In genomic region chr6:35363293-35363750, GRCh38 we compare ENCODE assay signal across 11 cellular contexts. TPM values are rescaled to one million over a fixed set of nuclear protein-coding genes. Genes with fewer than 3 reads are reported as not detected.
A peak's percentile ranks its signal among the peaks of the same experiment; 100 is the strongest.
DNase-seq lines count a peak whose midpoint lies in the region; ATAC-seq, FAIRE-seq and TF ChIP-seq lines count a peak whose summit lies in the region.
"Had no signal": no experiment of that assay in that cellular context is flagged by ENCODE, and none has a peak within 500 bp of the region (broad histone marks: within the 10 kb centered on the region; RNA-seq: fewer than 3 reads in every experiment).

No MANE protein-coding gene starts in this region.

- DNase-seq in HepG2 (ENCODE audit: low spot score) = no peak
- DNase-seq in right lobe of liver = no peak
- no peak for DNase-seq in activated CD8-positive, alpha-beta T cell treated with anti-CD3 and anti-CD28 coated beads for 36 hours
- no peak for DNase-seq in natural killer cell treated with Interleukin-12 subunit alpha and Interleukin-12 subunit beta and Interleukin-15 and Interleukin-18, amount 100 ng/mL, for 72 hours (ENCODE audit: low spot score)
- no peak for DNase-seq in OCI-M2 (lab: John Stamatoyannopoulos, UW; ENCODE audit: unreplicated experiment)
- DNase-seq in AG08396 (ENCODE audit: low spot score) = no peak
- no peak for DNase-seq in T-helper 2 cell treated with Interferon-gamma antibody and Interleukin-4, amounts not matched to agents 5 μg/mL and 100 μg/mL, for 36 hours (ENCODE audit: low spot score)
- DNase-seq: activated CD4-positive, alpha-beta T cell treated with anti-CD3 and anti-CD28 coated beads for 1 hour; NCI-H2171 had no signal

- TF ChIP-seq RAD21 in HepG2 (CRISPR knock-in tag; IDR thresholded peaks at IDR 0.05) = no peak

- peak overlapping the region; percentile 21 for H3K27ac Mint-ChIP-seq in activated CD8-positive, alpha-beta T cell treated with anti-CD3 and anti-CD28 coated beads for 36 hours
- peak overlapping the region in 1 of 2 donors; percentile 29 for H3K27ac Mint-ChIP-seq in natural killer cell treated with Interleukin-12 subunit alpha and Interleukin-12 subunit beta and Interleukin-15 and Interleukin-18, amount 100 ng/mL, for 72 hours
- H3K27ac Mint-ChIP-seq in T-helper 2 cell treated with Interferon-gamma antibody and Interleukin-4, amounts not matched to agents 5 μg/mL and 100 μg/mL, for 36 hours = no peak overlapping the region

- POLR2A ChIA-PET in HepG2 (lab: Yijun Ruan, JAX) = no interaction called here
- POLR2A ChIA-PET in activated CD8-positive, alpha-beta T cell treated with anti-CD3 and anti-CD28 coated beads for 36 hours (lab: Charles Lee) = interaction anchor here (0.9 to 1.0 kb wide), 2 partner anchors 10 to 108 kb away, joined by 4 to 6 read pairs; no protein-coding TSS in a partner anchor

- TF ChIP-seq POLR2A in HepG2 (IDR thresholded peaks at IDR 0.05; ENCODE audit: insufficient read depth in 1 of 2, low read depth in 2 of 2, low read length in 2 of 2) (no peak), right lobe of liver (IDR thresholded peaks at IDR 0.05) (no peak)

- H3K9ac ChIP-seq in HepG2 (ENCODE audit: insufficient read depth, low read depth, low read length) (no peak overlapping the region), iPS-15b (ENCODE audit: low read depth, low read length) (peak overlapping the region; percentile 1)

- peaks cover 56% of the 10 kb centered on the region for H3K4me1 Mint-ChIP-seq in activated CD8-positive, alpha-beta T cell treated with anti-CD3 and anti-CD28 coated beads for 36 hours (ENCODE audit: low read depth)
- peaks cover 15 to 16% of the 10 kb centered on the region in 2 donors for H3K4me1 Mint-ChIP-seq in natural killer cell treated with Interleukin-12 subunit alpha and Interleukin-12 subunit beta and Interleukin-15 and Interleukin-18, amount 100 ng/mL, for 72 hours (ENCODE audit: low read depth in 2 of 2)
- peaks cover 27% of the 10 kb centered on the region for H3K4me1 Mint-ChIP-seq in T-helper 2 cell treated with Interferon-gamma antibody and Interleukin-4, amounts not matched to agents 5 μg/mL and 100 μg/mL, for 36 hours (ENCODE audit: low read depth)

- peaks cover 21% of the 10 kb centered on the region for H3K36me3 Mint-ChIP-seq in activated CD8-positive, alpha-beta T cell treated with anti-CD3 and anti-CD28 coated beads for 36 hours (ENCODE audit: low read depth)
- H3K36me3 Mint-ChIP-seq in natural killer cell treated with Interleukin-12 subunit alpha and Interleukin-12 subunit beta and Interleukin-15 and Interleukin-18, amount 100 ng/mL, for 72 hours = peaks cover 4% of the 10 kb centered on the region
- peaks cover 18% of the 10 kb centered on the region for H3K36me3 Mint-ChIP-seq in T-helper 2 cell treated with Interferon-gamma antibody and Interleukin-4, amounts not matched to agents 5 μg/mL and 100 μg/mL, for 36 hours (ENCODE audit: low read depth)

- in situ Hi-C loops in HepG2 (cut with HindIII; ENCODE audit: extremely low pct_ligation_motif_present, low pct_unique_long_range_greater_than_20kb) = no loop called here

- H3K27me3 ChIP-seq in HepG2 (ENCODE audit: control insufficient read depth in 1 of 2, insufficient read depth in 2 of 2, low read length in 2 of 2) (no peaks in the 10 kb centered on the region), right lobe of liver (no peaks in the 10 kb centered on the region), iPS-15b (ENCODE audit: control insufficient read depth, insufficient read depth, low read length) (no peaks in the 10 kb centered on the region)

- no peaks in the 10 kb centered on the region for H3K27me3 Mint-ChIP-seq in activated CD8-positive, alpha-beta T cell treated with anti-CD3 and anti-CD28 coated beads for 36 hours
- no peaks in the 10 kb centered on the region for H3K27me3 Mint-ChIP-seq in natural killer cell treated with Interleukin-12 subunit alpha and Interleukin-12 subunit beta and Interleukin-15 and Interleukin-18, amount 100 ng/mL, for 72 hours
- no peaks in the 10 kb centered on the region for H3K27me3 Mint-ChIP-seq in T-helper 2 cell treated with Interferon-gamma antibody and Interleukin-4, amounts not matched to agents 5 μg/mL and 100 μg/mL, for 36 hours (ENCODE audit: low read depth)

- WGBS in HepG2 (ENCODE audit: low lambda C conversion rate) = 97% methylated on average over 10 of the region's 10 CpGs
- WGBS in right lobe of liver (ENCODE audit: insufficient coverage, low coverage, low lambda C conversion rate, missing lambda C conversion rate) = 89% methylated on average over 8 of the region's 10 CpGs

- H3K36me3 ChIP-seq in HepG2 (replicated peaks in 1 of 2; ENCODE audit: control insufficient read depth in 1 of 2, insufficient read depth in 2 of 2, low read length in 2 of 2) = no peaks in the 10 kb centered on the region; a peak in 2 of 5 replicates
- no peaks in the 10 kb centered on the region for H3K36me3 ChIP-seq in right lobe of liver
- no peaks in the 10 kb centered on the region for H3K36me3 ChIP-seq in iPS-15b (ENCODE audit: control insufficient read depth, insufficient read depth, low read length)

- no peak overlapping the region for H3K4me2 ChIP-seq in HepG2 (ENCODE audit: low read depth, low read length)

- intact Hi-C loops in HepG2 (cut with micrococcal nuclease; ENCODE audit: unreplicated experiment) (no loop called here), right lobe of liver (cut with DNase I) (no loop called here)
- intact Hi-C loops in activated CD8-positive, alpha-beta T cell treated with anti-CD3 and anti-CD28 coated beads for 36 hours (cut with micrococcal nuclease) = no loop called here

- CTCF ChIA-PET in HepG2 (lab: Yijun Ruan, JAX; ENCODE audit: low intra/inter-chr PET ratio, low total read pairs) = no interaction called here
- CTCF ChIA-PET in activated CD8-positive, alpha-beta T cell treated with anti-CD3 and anti-CD28 coated beads for 36 hours (lab: Charles Lee) = interaction anchor here (0.8 to 1.5 kb wide), 3 partner anchors 13 to 189 kb away, joined by 3 to 5 read pairs (median 3); no protein-coding TSS in a partner anchor

- H3K27ac ChIP-seq in HepG2 (ENCODE audit: extremely low read length, insufficient read depth, low read length) (no peak overlapping the region), right lobe of liver (no peak overlapping the region)
- H3K27ac ChIP-seq: coronary artery had no signal

- H2AFZ ChIP-seq in HepG2 (ENCODE audit: low read length) = no peak overlapping the region

- H3K79me2 ChIP-seq in HepG2 (ENCODE audit: insufficient read depth, low read length) = peaks cover 12% of the 10 kb centered on the region

- H3K9me3 Mint-ChIP-seq in activated CD8-positive, alpha-beta T cell treated with anti-CD3 and anti-CD28 coated beads for 36 hours = no peaks in the 10 kb centered on the region
- H3K9me3 Mint-ChIP-seq in natural killer cell treated with Interleukin-12 subunit alpha and Interleukin-12 subunit beta and Interleukin-15 and Interleukin-18, amount 100 ng/mL, for 72 hours = no peaks in the 10 kb centered on the region
- no peaks in the 10 kb centered on the region for H3K9me3 Mint-ChIP-seq in T-helper 2 cell treated with Interferon-gamma antibody and Interleukin-4, amounts not matched to agents 5 μg/mL and 100 μg/mL, for 36 hours

- ATAC-seq in HepG2 = no peak
- no peak for ATAC-seq in right lobe of liver
- ATAC-seq in activated CD8-positive, alpha-beta T cell treated with anti-CD3 and anti-CD28 coated beads for 36 hours = no peak
- ATAC-seq in natural killer cell treated with Interleukin-12 subunit alpha and Interleukin-12 subunit beta and Interleukin-15 and Interleukin-18, amount 100 ng/mL, for 72 hours = no peak

- BruUV-seq in HepG2 (replicated peaks; lab: Mats Ljungman, UMichigan) = no TSS peak

- H4K20me1 ChIP-seq in HepG2 (ENCODE audit: insufficient read depth, low read length) = no peaks in the 10 kb centered on the region

- peaks cover 47% of the 10 kb centered on the region for H3K4me1 ChIP-seq in HepG2 (ENCODE audit: insufficient read depth, low read length)
- H3K4me1 ChIP-seq in right lobe of liver = peaks cover 0 to 28% (median 10%) of the 10 kb centered on the region in 4 donors
- H3K4me1 ChIP-seq in iPS-15b (ENCODE audit: control insufficient read depth, insufficient read depth, low read length) = peaks cover 9% of the 10 kb centered on the region

- TF ChIP-seq CTCF in HepG2 (CRISPR knock-in tag; IDR thresholded peaks at IDR 0.05) (no peak), right lobe of liver (IDR thresholded peaks at IDR 0.05) (no peak)
- no peak for TF ChIP-seq CTCF in activated CD8-positive, alpha-beta T cell treated with anti-CD3 and anti-CD28 coated beads for 36 hours (IDR thresholded peaks at IDR 0.05)

- H3K9me3 ChIP-seq in HepG2 (ENCODE audit: low read length) = no peaks in the 10 kb centered on the region
- no peaks in the 10 kb centered on the region for H3K9me3 ChIP-seq in right lobe of liver
- no peaks in the 10 kb centered on the region for H3K9me3 ChIP-seq in iPS-15b (ENCODE audit: control insufficient read depth, insufficient read depth, low read length)

- H3K4me3 ChIP-seq in HepG2 (replicated peaks in 1 of 3; ENCODE audit: insufficient read depth in 1 of 3, low read depth in 2 of 3, low read length in 3 of 3) (no peak overlapping the region), right lobe of liver (no peak overlapping the region), iPS-15b (ENCODE audit: low read depth, low read length) (no peak overlapping the region)
- H3K4me3 ChIP-seq: coronary artery had no signal

- no peak for TF ChIP-seq EP300 in HepG2 (IDR thresholded peaks at IDR 0.05; ENCODE audit: low read depth in 2 of 2, low read length in 2 of 2)
- TF ChIP-seq EP300 in HepG2 (CRISPR knock-in tag; IDR thresholded peaks at IDR 0.05; ENCODE audit: borderline replicate concordance) = no peak

- no peak for FAIRE-seq in HepG2 (lab: Jason Lieb, UNC)

- H3K4me3 Mint-ChIP-seq in activated CD8-positive, alpha-beta T cell treated with anti-CD3 and anti-CD28 coated beads for 36 hours = no peak overlapping the region
- H3K4me3 Mint-ChIP-seq in natural killer cell treated with Interleukin-12 subunit alpha and Interleukin-12 subunit beta and Interleukin-15 and Interleukin-18, amount 100 ng/mL, for 72 hours = no peak overlapping the region
- no peak overlapping the region for H3K4me3 Mint-ChIP-seq in T-helper 2 cell treated with Interferon-gamma antibody and Interleukin-4, amounts not matched to agents 5 μg/mL and 100 μg/mL, for 36 hours

RNA-seq across cellular contexts. Expression of gene PPARD, which starts 21.0 kb away (rescaled TPM):
- total RNA-seq in HepG2 (2016; rRNA removed; fragmentation: Illumina TruSeq; extraction: Trizol) (5.8 and 6.1 TPM in 2 replicates), right lobe of liver (10 to 100 TPM in 1 of 6 experiments, 1 to 10 TPM in 5; 5.2 to 18.8 (median 5.9) TPM)
- total RNA-seq in HepG2 (2016; cell fraction: cytosol; rRNA removed; fragmentation: Illumina TruSeq; extraction: Trizol; ENCODE audit: low read depth) = 2.7 and 2.8 TPM in 2 replicates
- total RNA-seq in HepG2 (2016; cell fraction: insoluble cytoplasmic fraction; rRNA removed; fragmentation: Illumina TruSeq; extraction: Trizol) = 4.8 and 5.7 TPM in 2 replicates
- 6.6 and 7.6 TPM in 2 replicates for total RNA-seq in HepG2 (2016; cell fraction: membrane; rRNA removed; fragmentation: Illumina TruSeq; extraction: Trizol)
- total RNA-seq in HepG2 (2016; cell fraction: nucleus; rRNA removed; fragmentation: Illumina TruSeq; extraction: Trizol) = 3.7 and 4.7 TPM in 2 replicates
- polyA plus RNA-seq in HepG2 (2011; rRNA removed) = 13.3 and 16.2 TPM in 2 replicates
- 11.1 and 13.7 TPM in 2 replicates for polyA plus RNA-seq in HepG2 (2011; cell fraction: cytosol; rRNA removed)
- 26.3 and 29.6 TPM in 2 replicates for polyA plus RNA-seq in HepG2 (2011; cell fraction: nucleus; rRNA removed)
- polyA plus RNA-seq in HepG2 (2012) = 10.1 and 11.2 TPM in 2 replicates
- polyA plus RNA-seq in HepG2 (2016; cell fraction: cytosol; fragmentation: Illumina TruSeq; extraction: Trizol; ENCODE audit: low read depth) = 1.9 and 2.4 TPM in 2 replicates
- polyA plus RNA-seq in HepG2 (2016; cell fraction: insoluble cytoplasmic fraction; fragmentation: Illumina TruSeq; extraction: Trizol; ENCODE audit: low read depth) = 7.9 and 11.5 TPM in 2 replicates
- polyA plus RNA-seq in HepG2 (2016; cell fraction: membrane; fragmentation: Illumina TruSeq; extraction: Trizol; ENCODE audit: low read depth) = 7.6 and 8.0 TPM in 2 replicates
- polyA plus RNA-seq in HepG2 (2016; cell fraction: nucleus; fragmentation: Illumina TruSeq; extraction: Trizol; ENCODE audit: insufficient read depth, low read depth) = 16.8 and 19.6 TPM in 2 replicates
- 8.4 and 18.8 TPM in 2 replicates for polyA minus RNA-seq in HepG2 (2011; rRNA and poly(A)+ RNA removed; ENCODE audit: low replicate concordance)
- 6.6 and 6.9 TPM in 2 replicates for polyA minus RNA-seq in HepG2 (2011; cell fraction: cytosol; rRNA and poly(A)+ RNA removed)
- 5.6 and 5.7 TPM in 2 replicates for polyA minus RNA-seq in HepG2 (2011; cell fraction: nucleus; rRNA and poly(A)+ RNA removed)
- total RNA-seq in activated CD8-positive, alpha-beta T cell treated with anti-CD3 and anti-CD28 coated beads for 36 hours = 10 to 100 TPM; 26.6 to 26.7 TPM
- 10 to 100 TPM; 19.6 to 19.9 TPM for total RNA-seq in natural killer cell treated with Interleukin-12 subunit alpha and Interleukin-12 subunit beta and Interleukin-15 and Interleukin-18, amount 100 ng/mL, for 72 hours
